Comparison of ENCODE assay signal across 1 cellular context in genomic region chr12:5770727-5771126, GRCh38.
A peak's percentile ranks its signal among the peaks of the same experiment; 100 is the strongest.
TF ChIP-seq lines count a peak whose summit lies in the region.

No MANE protein-coding gene starts in this region.

TF ChIP-seq in HEK293, 187 proteins besides CTCF, POLR2A, EP300 and RAD21 (continued from another document):
- TF ChIP-seq ZNF18 (tag by site-specific recombination; IDR thresholded peaks at IDR 0.05) (no peak), ZNF521 (tag by site-specific recombination; IDR thresholded peaks at IDR 0.05) (no peak), SCRT2 (tag by site-specific recombination; IDR thresholded peaks at IDR 0.05) (0 out of 2 replicates have a peak, but pooled peaks have one; percentile 31), ZNF449 (tag by site-specific recombination; IDR thresholded peaks at IDR 0.05) (no peak)
